ENCODE assay signal across 11 cellular contexts in the genomic region with DNA sequence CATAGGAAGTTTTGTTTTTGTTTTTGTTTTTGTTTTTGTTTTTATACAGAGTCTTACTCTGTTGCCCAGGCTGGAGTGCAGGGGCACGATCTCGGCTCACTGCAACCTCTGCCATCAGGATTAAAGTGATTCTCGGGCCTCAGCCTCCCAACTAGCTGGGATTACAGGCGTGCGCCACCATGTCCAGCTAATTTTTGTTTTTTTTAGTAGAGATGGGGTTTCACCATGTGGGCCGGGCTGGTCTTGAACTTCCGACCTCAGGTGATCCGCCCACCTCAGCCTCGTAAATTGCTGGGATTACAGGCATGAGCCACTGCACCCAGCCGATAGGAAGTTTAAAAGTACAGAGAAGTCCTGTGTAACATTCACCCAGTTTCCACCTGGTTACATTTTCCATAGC. TPM values are rescaled to one million over a fixed set of nuclear protein-coding genes. Genes with fewer than 3 reads are reported as not detected.
DNase-seq lines count a peak whose midpoint lies in the region; ATAC-seq and TF ChIP-seq lines count a peak whose summit lies in the region.
"Not testable (repeated sequence)": the region's sequence is repeated elsewhere in the genome, so short reads cannot be mapped to it uniquely, and the experiment has no call there.
"Had no signal": no experiment of that assay in that cellular context is flagged by ENCODE, and none has a peak within 500 bp of the region (broad histone marks: within the 10 kb centered on the region; RNA-seq: fewer than 3 reads in every experiment).

No MANE protein-coding gene starts in this region.

- H3K4me1 ChIP-seq in tibial artery, result peaks cover 6 to 37% (median 23%) of the 10 kb centered on the region in 4 donors

- not testable (repeated sequence) for H3K36me3 ChIP-seq in tibial artery

- intact Hi-C loops in Right ventricle myocardium superior (cut with DNase I); sciatic nerve (cut with DNase I); tibial artery (cut with DNase I; ENCODE audit: low total_unique reads): not testable (repeated sequence)
- intact Hi-C loops in left ventricle myocardium superior (cut with micrococcal nuclease), result loop anchor here (5.0 kb wide), 1 partner anchor 204 kb away; no protein-coding TSS in a partner anchor

- TF ChIP-seq CTCF in tibial artery (IDR thresholded peaks at IDR 0.05), result not testable (repeated sequence)

- not testable (repeated sequence) for H3K27ac ChIP-seq in tibial artery

- ATAC-seq in Right ventricle myocardium superior (ENCODE audit: poor library complexity); left ventricle myocardium superior; sciatic nerve: not testable (repeated sequence)

- H3K27me3 ChIP-seq in tibial artery, result not testable (repeated sequence)

- DNase-seq in activated CD8-positive, alpha-beta memory T cell treated with anti-CD3 and anti-CD28 coated beads, Interleukin-2, amount 50 U/mL, for 4 hours, result peak; percentile 9
- peak; percentile 25 for DNase-seq in Right ventricle myocardium superior
- peak; percentile 10 for DNase-seq in left ventricle myocardium superior
- peak; percentile 35 for DNase-seq in mesenteric fat pad (ENCODE audit: low spot score)
- DNase-seq in sciatic nerve (ENCODE audit: low spot score), result peak; percentile 39
- DNase-seq in tibial artery, result peak; percentile 7 to 24

- H3K4me3 ChIP-seq in tibial artery, result not testable (repeated sequence)

- not testable (repeated sequence) for H3K9me3 ChIP-seq in tibial artery

RNA-seq across cellular contexts. Expression of a gene that starts 33.4 kb away (rescaled TPM):
- total RNA-seq in Right ventricle myocardium superior, result 11.8 TPM
- 13.0 TPM for total RNA-seq in left ventricle myocardium superior
- total RNA-seq in mesenteric fat pad, result 16.3 TPM
- 6.6 TPM for total RNA-seq in sciatic nerve
- total RNA-seq: CD4-positive, alpha-beta T cell; CD8-positive, alpha-beta memory T cell; GM12878 had no signal

RNA-seq across cellular contexts. Expression of a gene that starts 47.7 kb away (rescaled TPM):
- total RNA-seq in Right ventricle myocardium superior, result 10,727 TPM
- total RNA-seq in left ventricle myocardium superior, result 9,164 TPM
- total RNA-seq in mesenteric fat pad, result 2.6 TPM
- 3.3 TPM for total RNA-seq in sciatic nerve
- total RNA-seq: CD4-positive, alpha-beta T cell; CD8-positive, alpha-beta memory T cell; GM12878; GM23338; H4 had no signal

Comparison
In these comparisons a context has a peak if more than half of its experiments do, and no peak if none do; other contexts are left out.
1. RNA of a gene that starts 47.7 kb away (total RNA-seq): 10,727 TPM in Right ventricle myocardium superior (single experiment) and 9,164 TPM in left ventricle myocardium superior (single experiment); 3.3 TPM in sciatic nerve (single experiment) and 2.6 TPM in mesenteric fat pad (single experiment); every median in the first group is over 1,000 times any median in the second.
2. Peak in every context shown above with its lines, with median percentiles within 50 percentile points of each other: DNase-seq.